Comparison of ENCODE assay signal across 9 cellular contexts in the genomic region with DNA sequence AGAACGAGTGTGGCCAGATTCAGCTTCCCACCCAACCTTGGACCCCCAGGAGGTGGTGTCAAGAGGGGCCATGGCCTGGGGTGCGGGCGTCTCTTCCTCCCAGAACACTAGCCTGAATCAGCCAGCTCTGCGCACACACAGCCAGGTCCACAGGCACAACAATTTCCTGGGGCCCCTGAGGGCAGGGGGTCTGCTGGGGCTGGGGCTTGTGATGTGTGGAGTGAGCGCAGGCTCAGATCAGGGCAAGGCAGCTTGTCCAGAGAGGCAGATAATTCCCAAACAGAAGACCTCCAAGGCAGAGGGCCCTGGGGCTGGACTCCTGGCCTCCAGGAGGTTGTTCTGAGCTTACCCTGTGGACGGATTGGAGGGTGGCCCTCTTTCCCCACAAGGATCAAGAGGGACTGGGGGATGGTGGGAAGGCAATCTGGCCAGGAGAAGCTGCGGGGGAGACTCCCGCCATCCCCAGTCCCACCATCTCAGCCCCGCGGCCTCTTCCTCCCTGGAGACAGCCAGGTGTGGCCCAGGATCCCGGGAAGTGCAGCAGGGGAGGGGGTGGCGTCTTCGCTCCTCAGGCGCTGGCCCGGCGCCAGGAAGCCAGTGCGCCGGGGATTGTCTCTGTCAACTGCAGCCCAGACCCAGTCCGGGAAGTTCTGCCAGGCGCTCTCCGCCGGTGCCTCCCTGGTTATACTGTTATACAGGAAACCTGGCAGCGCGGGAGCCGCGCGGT. TPM values are rescaled to one million over a fixed set of nuclear protein-coding genes. Genes with fewer than 3 reads are reported as not detected.
DNase-seq lines count a peak whose midpoint lies in the region; ATAC-seq and TF ChIP-seq lines count a peak whose summit lies in the region.
"Had no signal": no experiment of that assay in that cellular context is flagged by ENCODE, and none has a peak within 500 bp of the region (broad histone marks: within the 10 kb centered on the region; RNA-seq: fewer than 3 reads in every experiment).

No MANE protein-coding gene starts in this region.

- TF ChIP-seq CTCF in OCI-LY1 (IDR thresholded peaks at IDR 0.05; ENCODE audit: low read length) (no peak), endodermal cell (conservative IDR thresholded peaks at IDR 0.05) (no peak), progenitor cell of endocrine pancreas (IDR thresholded peaks at IDR 0.05; ENCODE audit: unreplicated experiment) (no peak)

- no peaks in the 10 kb centered on the region for H3K79me2 ChIP-seq in OCI-LY1 (ENCODE audit: insufficient read depth, low read length)

- no peaks in the 10 kb centered on the region for H4K20me1 ChIP-seq in OCI-LY1 (ENCODE audit: insufficient read depth, low read length)

- H3K36me3 ChIP-seq in OCI-LY1 (ENCODE audit: insufficient read depth, low read length) (peaks cover 53% of the 10 kb centered on the region), endodermal cell (ENCODE audit: control insufficient read depth, insufficient read depth, low read length) (no peaks in the 10 kb centered on the region)

- no peaks in the 10 kb centered on the region for H3K9me2 ChIP-seq in OCI-LY1 (ENCODE audit: low read depth, low read length)

- POLR2A ChIA-PET in HEK293T (lab: Yijun Ruan, JAX) = no interaction called here

- H3K27me3 Mint-ChIP-seq in endodermal cell (ENCODE audit: insufficient read depth) (peaks cover 85% of the 10 kb centered on the region), progenitor cell of endocrine pancreas (peaks cover 73% of the 10 kb centered on the region)

- peaks cover 57% of the 10 kb centered on the region for H3K4me1 ChIP-seq in OCI-LY1 (ENCODE audit: insufficient read depth, low read length, severe bottlenecking)
- H3K4me1 ChIP-seq in endodermal cell (ENCODE audit: control insufficient read depth, insufficient read depth, low read length) = no peaks in the 10 kb centered on the region
- H3K4me1 ChIP-seq: foreskin keratinocyte had no signal

- H3K27ac ChIP-seq in OCI-LY1 (ENCODE audit: low read depth, low read length, poor library complexity, severe bottlenecking) (no peak overlapping the region), endodermal cell (ENCODE audit: low read depth, low read length) (no peak overlapping the region)
- H3K27ac ChIP-seq: foreskin keratinocyte had no signal

- DNase-seq in HEK293T (ENCODE audit: extremely low spot score) = peak; percentile 39
- DNase-seq in endodermal cell = peak; percentile 90
- no peak for DNase-seq in progenitor cell of endocrine pancreas (ENCODE audit: low spot score, unreplicated experiment)
- no peak for DNase-seq in SIG-M5 treated with dmso at 0.1 percent for 504 hours (lab: John Stamatoyannopoulos, UW; ENCODE audit: unreplicated experiment)
- DNase-seq: T-helper 9 cell had no signal

- no peaks in the 10 kb centered on the region for H3K36me3 Mint-ChIP-seq in endodermal cell (ENCODE audit: low read depth)
- H3K36me3 Mint-ChIP-seq in progenitor cell of endocrine pancreas (ENCODE audit: insufficient read depth) = no peaks in the 10 kb centered on the region

- no peak overlapping the region for H2AFZ ChIP-seq in OCI-LY1 (ENCODE audit: low read length)

- H3K4me1 Mint-ChIP-seq in endodermal cell (peaks cover 17% of the 10 kb centered on the region), progenitor cell of endocrine pancreas (ENCODE audit: low read depth) (peaks cover 12% of the 10 kb centered on the region)

- H3K27ac Mint-ChIP-seq in endodermal cell = no peak overlapping the region
- no peak overlapping the region for H3K27ac Mint-ChIP-seq in progenitor cell of endocrine pancreas

- H3K9me3 Mint-ChIP-seq in endodermal cell = no peaks in the 10 kb centered on the region
- no peaks in the 10 kb centered on the region for H3K9me3 Mint-ChIP-seq in progenitor cell of endocrine pancreas (ENCODE audit: low read depth)

- H3F3A ChIP-seq in OCI-LY1 (ENCODE audit: insufficient read depth, low read length) = peaks cover 6% of the 10 kb centered on the region; the same call in 1 of the 2 replicates

- peak overlapping the region; percentile 22 for H3K4me3 ChIP-seq in OCI-LY1 (ENCODE audit: low read depth, low read length, poor library complexity, severe bottlenecking)
- no peak overlapping the region for H3K4me3 ChIP-seq in endodermal cell (ENCODE audit: low read length)

- H3K27me3 ChIP-seq in OCI-LY1 (ENCODE audit: insufficient read depth, low read length) (no peaks in the 10 kb centered on the region; the same call in 1 of the 2 replicates), endodermal cell (ENCODE audit: control insufficient read depth, insufficient read depth, low read length, poor library complexity, severe bottlenecking) (peaks cover 100% of the 10 kb centered on the region)

- H3K9ac ChIP-seq in OCI-LY1 (ENCODE audit: low read length) (no peak overlapping the region; the same call in 1 of the 2 replicates), endodermal cell (ENCODE audit: extremely low read depth, low read length, poor library complexity, severe bottlenecking) (no peak overlapping the region)

- 14 to 17% methylated on average over 11 to 27 of the region's 27 CpGs for WGBS in endodermal cell (ENCODE audit: insufficient coverage in 1 of 2, insufficient read length in 1 of 2), 2 experiments

- ATAC-seq in HG02678 (IDR thresholded peaks at IDR 0.05; ENCODE audit: unreplicated experiment) (no peak), GM21447 (IDR thresholded peaks at IDR 0.05; ENCODE audit: unreplicated experiment) (no peak)
- ATAC-seq: foreskin keratinocyte had no signal

- CTCF ChIA-PET in HEK293T (lab: Yijun Ruan, JAX) = interaction anchor here (1.4 kb wide), 1 partner anchor 23 kb away, joined by 4 read pairs; no protein-coding TSS in a partner anchor

- peak overlapping the region; percentile 37; the same call in 1 of the 2 replicates for H3K4me2 ChIP-seq in OCI-LY1 (ENCODE audit: low read length)

- peak overlapping the region; percentile 45 for H3K4me3 Mint-ChIP-seq in endodermal cell
- peak overlapping the region; percentile 35 for H3K4me3 Mint-ChIP-seq in progenitor cell of endocrine pancreas (ENCODE audit: low read depth)

- H3K9me3 ChIP-seq in OCI-LY1 (ENCODE audit: low read length) (no peaks in the 10 kb centered on the region), endodermal cell (ENCODE audit: control insufficient read depth, low read length) (no peaks in the 10 kb centered on the region)

TF ChIP-seq in HEK293T, 16 proteins besides CTCF, POLR2A, EP300 and RAD21:
- TF ChIP-seq L3MBTL2 (conservative IDR thresholded peaks at IDR 0.05) (peak; percentile 8; the same call in 1 of the 2 replicates), FOXM1 (IDR thresholded peaks at IDR 0.05; ENCODE audit: borderline replicate concordance) (no peak)

RNA-seq across cellular contexts. Expression of a gene that starts 52.0 kb away (rescaled TPM):
- 10 to 100 TPM; 64.0 to 89.4 TPM for total RNA-seq in endodermal cell
- 88.9 TPM for polyA plus RNA-seq in endodermal cell (2013, experiment 1 of 2)
- polyA plus RNA-seq in endodermal cell (2013, experiment 2 of 2) = 86.9 TPM
- 58.3 and 61.4 TPM in 2 replicates for total RNA-seq in progenitor cell of endocrine pancreas

Comparison
In these comparisons a context has a peak if more than half of its experiments do, and no peak if none do; other contexts are left out.
1. DNase-seq: peak in HEK293T (single experiment) and endodermal cell (single experiment); none in progenitor cell of endocrine pancreas (single experiment) and SIG-M5 treated with dmso at 0.1 percent for 504 hours (single experiment).